Comparison of ENCODE assay signal across 1 cellular context in the genomic region with DNA sequence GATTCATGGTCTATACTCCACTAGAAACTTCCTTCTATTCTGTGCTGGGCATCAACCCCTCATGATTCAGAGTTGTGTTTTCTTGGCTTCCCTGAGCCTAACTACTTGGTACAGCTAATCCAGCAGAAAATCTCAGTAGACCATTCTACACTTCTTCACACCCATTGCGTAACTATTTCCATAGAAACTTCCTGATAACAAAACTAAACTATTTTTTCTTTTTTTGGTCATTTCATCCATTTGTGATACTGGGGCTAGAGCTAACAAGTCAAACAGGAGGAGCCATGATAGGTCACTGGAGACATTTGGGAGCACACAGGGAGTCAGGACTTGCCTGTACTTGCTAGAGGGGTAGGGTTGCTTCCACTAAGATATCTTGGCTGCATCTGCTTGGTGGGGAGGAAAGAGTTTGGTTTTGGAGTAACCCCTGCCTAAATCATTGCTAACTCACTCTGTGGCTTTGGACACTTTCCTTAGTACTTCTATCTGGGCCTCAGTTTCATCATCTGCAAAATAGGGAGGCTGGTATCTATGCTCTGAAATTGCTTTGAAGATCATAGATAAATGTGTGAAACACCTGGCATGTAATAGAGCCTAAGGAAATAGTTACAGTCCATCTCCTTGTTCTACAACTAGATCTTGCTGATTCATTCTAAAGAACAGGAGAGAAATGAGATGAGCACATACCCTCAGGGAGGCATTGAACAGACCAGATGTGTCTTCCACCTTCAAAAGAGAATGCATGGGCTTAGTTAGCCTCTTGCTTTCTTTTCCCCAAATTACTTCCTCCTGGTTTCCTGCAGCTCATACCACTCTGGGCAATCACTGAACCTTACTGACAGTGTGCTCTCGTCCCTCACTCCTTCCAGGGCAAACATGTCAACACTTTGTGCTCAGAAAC.
A peak's percentile ranks its signal among the peaks of the same experiment; 100 is the strongest.
TF ChIP-seq lines count a peak whose summit lies in the region.

No MANE protein-coding gene starts in this region.

TF ChIP-seq in IMR-90, 13 proteins besides CTCF, POLR2A, EP300 and RAD21:
- no peak for TF ChIP-seq SMC3 (IDR thresholded peaks at IDR 0.05; ENCODE audit: low read depth, low read length)
- TF ChIP-seq CEBPB (IDR thresholded peaks at IDR 0.05; ENCODE audit: low read depth, low read length), result peak; percentile 97
- no peak for TF ChIP-seq MAZ (IDR thresholded peaks at IDR 0.05; ENCODE audit: borderline replicate concordance, low read depth, low read length)
